In genomic region chr1:244874974-244875579, GRCh38 we compare ENCODE assay signal across 1 cellular context.
TF ChIP-seq lines count a peak whose summit lies in the region.

No MANE protein-coding gene starts in this region.

TF ChIP-seq in HEK293, 187 proteins besides CTCF, POLR2A, EP300 and RAD21 (continued from another document and continues in another):
- TF ChIP-seq, protein P1, sequence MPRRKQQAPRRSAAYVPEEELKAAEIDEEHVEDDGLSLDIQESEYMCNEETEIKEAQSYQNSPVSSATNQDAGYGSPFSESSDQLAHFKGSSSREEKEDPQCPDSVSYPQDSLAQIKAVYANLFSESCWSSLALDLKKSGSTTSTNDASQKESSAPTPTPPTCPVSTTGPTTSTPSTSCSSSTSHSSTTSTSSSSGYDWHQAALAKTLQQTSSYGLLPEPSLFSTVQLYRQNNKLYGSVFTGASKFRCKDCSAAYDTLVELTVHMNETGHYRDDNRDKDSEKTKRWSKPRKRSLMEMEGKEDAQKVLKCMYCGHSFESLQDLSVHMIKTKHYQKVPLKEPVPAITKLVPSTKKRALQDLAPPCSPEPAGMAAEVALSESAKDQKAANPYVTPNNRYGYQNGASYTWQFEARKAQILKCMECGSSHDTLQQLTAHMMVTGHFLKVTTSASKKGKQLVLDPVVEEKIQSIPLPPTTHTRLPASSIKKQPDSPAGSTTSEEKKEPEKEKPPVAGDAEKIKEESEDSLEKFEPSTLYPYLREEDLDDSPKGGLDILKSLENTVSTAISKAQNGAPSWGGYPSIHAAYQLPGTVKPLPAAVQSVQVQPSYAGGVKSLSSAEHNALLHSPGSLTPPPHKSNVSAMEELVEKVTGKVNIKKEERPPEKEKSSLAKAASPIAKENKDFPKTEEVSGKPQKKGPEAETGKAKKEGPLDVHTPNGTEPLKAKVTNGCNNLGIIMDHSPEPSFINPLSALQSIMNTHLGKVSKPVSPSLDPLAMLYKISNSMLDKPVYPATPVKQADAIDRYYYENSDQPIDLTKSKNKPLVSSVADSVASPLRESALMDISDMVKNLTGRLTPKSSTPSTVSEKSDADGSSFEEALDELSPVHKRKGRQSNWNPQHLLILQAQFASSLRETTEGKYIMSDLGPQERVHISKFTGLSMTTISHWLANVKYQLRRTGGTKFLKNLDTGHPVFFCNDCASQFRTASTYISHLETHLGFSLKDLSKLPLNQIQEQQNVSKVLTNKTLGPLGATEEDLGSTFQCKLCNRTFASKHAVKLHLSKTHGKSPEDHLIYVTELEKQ (tag by site-specific recombination; IDR thresholded peaks at IDR 0.05; ENCODE audit: borderline replicate concordance): no peak
- no peak for TF ChIP-seq ZFP69B (tag by site-specific recombination; IDR thresholded peaks at IDR 0.05)
- no peak for TF ChIP-seq ZNF596 (tag by site-specific recombination; IDR thresholded peaks at IDR 0.05)
- no peak for TF ChIP-seq ZNF169 (tag by site-specific recombination; IDR thresholded peaks at IDR 0.05)
- 0 out of 2 replicates have a peak, but pooled peaks have one; percentile 33 for TF ChIP-seq PRDM1 (tag by site-specific recombination; IDR thresholded peaks at IDR 0.05)
- TF ChIP-seq, protein P2, sequence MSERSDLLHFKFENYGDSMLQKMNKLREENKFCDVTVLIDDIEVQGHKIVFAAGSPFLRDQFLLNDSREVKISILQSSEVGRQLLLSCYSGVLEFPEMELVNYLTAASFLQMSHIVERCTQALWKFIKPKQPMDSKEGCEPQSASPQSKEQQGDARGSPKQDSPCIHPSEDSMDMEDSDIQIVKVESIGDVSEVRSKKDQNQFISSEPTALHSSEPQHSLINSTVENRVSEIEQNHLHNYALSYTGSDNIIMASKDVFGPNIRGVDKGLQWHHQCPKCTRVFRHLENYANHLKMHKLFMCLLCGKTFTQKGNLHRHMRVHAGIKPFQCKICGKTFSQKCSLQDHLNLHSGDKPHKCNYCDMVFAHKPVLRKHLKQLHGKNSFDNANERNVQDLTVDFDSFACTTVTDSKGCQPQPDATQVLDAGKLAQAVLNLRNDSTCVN (tag by site-specific recombination; optimal IDR thresholded peaks at IDR 0.05): no peak
- no peak for TF ChIP-seq ZNF350 (tag by site-specific recombination; IDR thresholded peaks at IDR 0.05)
- no peak for TF ChIP-seq ZNF777 (tag by site-specific recombination; IDR thresholded peaks at IDR 0.05; ENCODE audit: borderline replicate concordance)
- peak; percentile 61 for TF ChIP-seq ZFHX2 (tag by site-specific recombination; conservative IDR thresholded peaks at IDR 0.05)
- no peak for TF ChIP-seq ZNF280C (tag by site-specific recombination; IDR thresholded peaks at IDR 0.05)
- no peak for TF ChIP-seq ZNF791 (tag by site-specific recombination; IDR thresholded peaks at IDR 0.05)
- no peak for TF ChIP-seq ZNF146 (tag by site-specific recombination; IDR thresholded peaks at IDR 0.05)
- no peak for TF ChIP-seq ZNF513 (tag by site-specific recombination; IDR thresholded peaks at IDR 0.05)
- TF ChIP-seq, protein P3, sequence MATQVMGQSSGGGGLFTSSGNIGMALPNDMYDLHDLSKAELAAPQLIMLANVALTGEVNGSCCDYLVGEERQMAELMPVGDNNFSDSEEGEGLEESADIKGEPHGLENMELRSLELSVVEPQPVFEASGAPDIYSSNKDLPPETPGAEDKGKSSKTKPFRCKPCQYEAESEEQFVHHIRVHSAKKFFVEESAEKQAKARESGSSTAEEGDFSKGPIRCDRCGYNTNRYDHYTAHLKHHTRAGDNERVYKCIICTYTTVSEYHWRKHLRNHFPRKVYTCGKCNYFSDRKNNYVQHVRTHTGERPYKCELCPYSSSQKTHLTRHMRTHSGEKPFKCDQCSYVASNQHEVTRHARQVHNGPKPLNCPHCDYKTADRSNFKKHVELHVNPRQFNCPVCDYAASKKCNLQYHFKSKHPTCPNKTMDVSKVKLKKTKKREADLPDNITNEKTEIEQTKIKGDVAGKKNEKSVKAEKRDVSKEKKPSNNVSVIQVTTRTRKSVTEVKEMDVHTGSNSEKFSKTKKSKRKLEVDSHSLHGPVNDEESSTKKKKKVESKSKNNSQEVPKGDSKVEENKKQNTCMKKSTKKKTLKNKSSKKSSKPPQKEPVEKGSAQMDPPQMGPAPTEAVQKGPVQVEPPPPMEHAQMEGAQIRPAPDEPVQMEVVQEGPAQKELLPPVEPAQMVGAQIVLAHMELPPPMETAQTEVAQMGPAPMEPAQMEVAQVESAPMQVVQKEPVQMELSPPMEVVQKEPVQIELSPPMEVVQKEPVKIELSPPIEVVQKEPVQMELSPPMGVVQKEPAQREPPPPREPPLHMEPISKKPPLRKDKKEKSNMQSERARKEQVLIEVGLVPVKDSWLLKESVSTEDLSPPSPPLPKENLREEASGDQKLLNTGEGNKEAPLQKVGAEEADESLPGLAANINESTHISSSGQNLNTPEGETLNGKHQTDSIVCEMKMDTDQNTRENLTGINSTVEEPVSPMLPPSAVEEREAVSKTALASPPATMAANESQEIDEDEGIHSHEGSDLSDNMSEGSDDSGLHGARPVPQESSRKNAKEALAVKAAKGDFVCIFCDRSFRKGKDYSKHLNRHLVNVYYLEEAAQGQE (tag by site-specific recombination; IDR thresholded peaks at IDR 0.05): no peak
- TF ChIP-seq ZNF585B (tag by site-specific recombination; IDR thresholded peaks at IDR 0.05): no peak
- TF ChIP-seq ZNF292 (tag by site-specific recombination; IDR thresholded peaks at IDR 0.05; ENCODE audit: borderline replicate concordance, low read depth): no peak
- TF ChIP-seq ZNF341 (tag by site-specific recombination; IDR thresholded peaks at IDR 0.05; ENCODE audit: low read depth): no peak
- TF ChIP-seq ZNF24 (tag by site-specific recombination; IDR thresholded peaks at IDR 0.05): 0 out of 2 replicates have a peak, but pooled peaks have one; percentile 32
- no peak for TF ChIP-seq RBAK (tag by site-specific recombination; IDR thresholded peaks at IDR 0.05)
- no peak for TF ChIP-seq ZNF266 (tag by site-specific recombination; IDR thresholded peaks at IDR 0.05; ENCODE audit: low read depth)
- no peak for TF ChIP-seq ZNF48 (tag by site-specific recombination; IDR thresholded peaks at IDR 0.05)
- no peak for TF ChIP-seq ZNF692 (tag by site-specific recombination; IDR thresholded peaks at IDR 0.05)
- TF ChIP-seq GLIS2 (tag by site-specific recombination; IDR thresholded peaks at IDR 0.05): peak; percentile 19; the same call in 1 of the 2 replicates
- TF ChIP-seq ZNF121 (tag by site-specific recombination; IDR thresholded peaks at IDR 0.05): no peak
- no peak for TF ChIP-seq ZNF654 (tag by site-specific recombination; IDR thresholded peaks at IDR 0.05; ENCODE audit: low read depth)
- peak; percentile 41 for TF ChIP-seq WT1 (tag by site-specific recombination; IDR thresholded peaks at IDR 0.05)
- no peak for TF ChIP-seq ZNF155 (tag by site-specific recombination; IDR thresholded peaks at IDR 0.05)
- no peak for TF ChIP-seq ZNF311 (tag by site-specific recombination; IDR thresholded peaks at IDR 0.05; ENCODE audit: borderline replicate concordance)
- TF ChIP-seq ZBTB6 (tag by site-specific recombination; IDR thresholded peaks at IDR 0.05): no peak
- no peak for TF ChIP-seq ZNF621 (tag by site-specific recombination; IDR thresholded peaks at IDR 0.05)
- no peak for TF ChIP-seq ZNF629 (tag by site-specific recombination; IDR thresholded peaks at IDR 0.05)
- no peak for TF ChIP-seq ZNF707 (tag by site-specific recombination; IDR thresholded peaks at IDR 0.05)
- TF ChIP-seq, protein P4, sequence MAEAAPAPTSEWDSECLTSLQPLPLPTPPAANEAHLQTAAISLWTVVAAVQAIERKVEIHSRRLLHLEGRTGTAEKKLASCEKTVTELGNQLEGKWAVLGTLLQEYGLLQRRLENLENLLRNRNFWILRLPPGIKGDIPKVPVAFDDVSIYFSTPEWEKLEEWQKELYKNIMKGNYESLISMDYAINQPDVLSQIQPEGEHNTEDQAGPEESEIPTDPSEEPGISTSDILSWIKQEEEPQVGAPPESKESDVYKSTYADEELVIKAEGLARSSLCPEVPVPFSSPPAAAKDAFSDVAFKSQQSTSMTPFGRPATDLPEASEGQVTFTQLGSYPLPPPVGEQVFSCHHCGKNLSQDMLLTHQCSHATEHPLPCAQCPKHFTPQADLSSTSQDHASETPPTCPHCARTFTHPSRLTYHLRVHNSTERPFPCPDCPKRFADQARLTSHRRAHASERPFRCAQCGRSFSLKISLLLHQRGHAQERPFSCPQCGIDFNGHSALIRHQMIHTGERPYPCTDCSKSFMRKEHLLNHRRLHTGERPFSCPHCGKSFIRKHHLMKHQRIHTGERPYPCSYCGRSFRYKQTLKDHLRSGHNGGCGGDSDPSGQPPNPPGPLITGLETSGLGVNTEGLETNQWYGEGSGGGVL (tag by site-specific recombination; IDR thresholded peaks at IDR 0.05): no peak
- TF ChIP-seq YY1 (tag by site-specific recombination; IDR thresholded peaks at IDR 0.05): no peak
- TF ChIP-seq, protein P5, sequence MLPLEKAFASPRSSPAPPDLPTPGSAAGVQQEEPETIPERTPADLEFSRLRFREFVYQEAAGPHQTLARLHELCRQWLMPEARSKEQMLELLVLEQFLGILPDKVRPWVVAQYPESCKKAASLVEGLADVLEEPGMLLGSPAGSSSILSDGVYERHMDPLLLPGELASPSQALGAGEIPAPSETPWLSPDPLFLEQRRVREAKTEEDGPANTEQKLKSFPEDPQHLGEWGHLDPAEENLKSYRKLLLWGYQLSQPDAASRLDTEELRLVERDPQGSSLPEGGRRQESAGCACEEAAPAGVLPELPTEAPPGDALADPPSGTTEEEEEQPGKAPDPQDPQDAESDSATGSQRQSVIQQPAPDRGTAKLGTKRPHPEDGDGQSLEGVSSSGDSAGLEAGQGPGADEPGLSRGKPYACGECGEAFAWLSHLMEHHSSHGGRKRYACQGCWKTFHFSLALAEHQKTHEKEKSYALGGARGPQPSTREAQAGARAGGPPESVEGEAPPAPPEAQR (tag by site-specific recombination; IDR thresholded peaks at IDR 0.05): no peak
- no peak for TF ChIP-seq ZBTB48 (tag by site-specific recombination; IDR thresholded peaks at IDR 0.05)
- no peak for TF ChIP-seq ZNF112 (tag by site-specific recombination; IDR thresholded peaks at IDR 0.05)
- TF ChIP-seq, protein P6, sequence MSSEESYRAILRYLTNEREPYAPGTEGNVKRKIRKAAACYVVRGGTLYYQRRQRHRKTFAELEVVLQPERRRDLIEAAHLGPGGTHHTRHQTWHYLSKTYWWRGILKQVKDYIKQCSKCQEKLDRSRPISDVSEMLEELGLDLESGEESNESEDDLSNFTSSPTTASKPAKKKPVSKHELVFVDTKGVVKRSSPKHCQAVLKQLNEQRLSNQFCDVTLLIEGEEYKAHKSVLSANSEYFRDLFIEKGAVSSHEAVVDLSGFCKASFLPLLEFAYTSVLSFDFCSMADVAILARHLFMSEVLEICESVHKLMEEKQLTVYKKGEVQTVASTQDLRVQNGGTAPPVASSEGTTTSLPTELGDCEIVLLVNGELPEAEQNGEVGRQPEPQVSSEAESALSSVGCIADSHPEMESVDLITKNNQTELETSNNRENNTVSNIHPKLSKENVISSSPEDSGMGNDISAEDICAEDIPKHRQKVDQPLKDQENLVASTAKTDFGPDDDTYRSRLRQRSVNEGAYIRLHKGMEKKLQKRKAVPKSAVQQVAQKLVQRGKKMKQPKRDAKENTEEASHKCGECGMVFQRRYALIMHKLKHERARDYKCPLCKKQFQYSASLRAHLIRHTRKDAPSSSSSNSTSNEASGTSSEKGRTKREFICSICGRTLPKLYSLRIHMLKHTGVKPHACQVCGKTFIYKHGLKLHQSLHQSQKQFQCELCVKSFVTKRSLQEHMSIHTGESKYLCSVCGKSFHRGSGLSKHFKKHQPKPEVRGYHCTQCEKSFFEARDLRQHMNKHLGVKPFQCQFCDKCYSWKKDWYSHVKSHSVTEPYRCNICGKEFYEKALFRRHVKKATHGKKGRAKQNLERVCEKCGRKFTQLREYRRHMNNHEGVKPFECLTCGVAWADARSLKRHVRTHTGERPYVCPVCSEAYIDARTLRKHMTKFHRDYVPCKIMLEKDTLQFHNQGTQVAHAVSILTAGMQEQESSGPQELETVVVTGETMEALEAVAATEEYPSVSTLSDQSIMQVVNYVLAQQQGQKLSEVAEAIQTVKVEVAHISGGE (tag by site-specific recombination; conservative IDR thresholded peaks at IDR 0.05; ENCODE audit: low read depth): no peak
